Comparison of ENCODE assay signal across 21 cellular contexts in the genomic region with DNA sequence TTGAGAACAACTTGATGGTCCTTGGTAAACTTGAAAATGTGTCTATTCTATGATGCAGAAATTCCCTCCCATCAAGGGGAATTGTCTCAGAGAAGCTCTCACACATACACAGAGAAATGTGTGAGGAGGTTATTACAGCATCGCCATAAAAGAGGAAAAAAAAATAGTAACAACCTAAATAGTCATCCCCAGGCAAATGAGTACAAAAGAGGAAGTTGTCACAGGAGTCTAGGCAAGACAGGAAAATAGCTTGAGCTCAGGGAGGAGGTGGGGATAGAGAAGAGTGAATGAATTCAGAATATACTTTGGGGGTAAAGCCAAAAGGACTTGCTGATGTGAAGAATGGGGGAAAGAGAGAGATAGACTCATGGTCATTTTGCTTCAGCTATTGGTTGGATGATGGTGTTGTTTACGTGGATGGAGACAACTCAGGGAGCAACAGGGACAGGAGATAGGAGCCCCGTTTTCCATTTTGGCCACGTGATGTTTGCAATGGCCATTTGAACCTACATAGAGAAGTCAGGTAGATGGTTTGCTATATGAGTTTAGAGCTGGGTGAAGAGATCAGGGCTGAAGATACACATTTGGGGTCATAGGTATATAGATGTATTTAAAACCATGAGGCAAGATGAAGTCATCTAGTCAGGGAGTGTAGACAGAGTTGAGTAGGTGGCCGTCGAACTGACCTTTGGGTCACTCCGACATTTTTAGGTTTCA. TPM values are rescaled to one million over a fixed set of nuclear protein-coding genes. Genes with fewer than 3 reads are reported as not detected.
"Had no signal": no experiment of that assay in that cellular context is flagged by ENCODE, and none has a peak within 500 bp of the region (broad histone marks: within the 10 kb centered on the region; RNA-seq: fewer than 3 reads in every experiment).

No MANE protein-coding gene starts in this region.

- H3K27ac Mint-ChIP-seq: activated CD8-positive, alpha-beta T cell treated with anti-CD3 and anti-CD28 coated beads for 36 hours; activated naive CD8-positive, alpha-beta T cell treated with anti-CD3 and anti-CD28 coated beads, Interleukin-2, amount 10 ng/mL, durations not matched to agents 7 days and 5 days; endodermal cell; neural progenitor cell had no signal

- H3K4me1 Mint-ChIP-seq: endodermal cell had no signal

- H3K9me3 ChIP-seq: ovary, suprapubic skin, upper lobe of left lung had no signal

- H3K27ac ChIP-seq: neural progenitor cell, ovary, suprapubic skin, VCaP had no signal

- H3K4me3 Mint-ChIP-seq: activated CD8-positive, alpha-beta T cell treated with anti-CD3 and anti-CD28 coated beads for 36 hours; activated naive CD8-positive, alpha-beta T cell treated with anti-CD3 and anti-CD28 coated beads, Interleukin-2, amount 10 ng/mL, durations not matched to agents 7 days and 5 days; endodermal cell; neural progenitor cell had no signal

- DNase-seq: activated CD8-positive, alpha-beta memory T cell treated with anti-CD3 and anti-CD28 coated beads, Interleukin-2, amount 50 U/mL, for 4 hours; activated CD8-positive, alpha-beta T cell treated with anti-CD3 and anti-CD28 coated beads for 36 hours; activated naive CD8-positive, alpha-beta T cell treated with anti-CD3 and anti-CD28 coated beads, Interleukin-2, amount 10 ng/mL, durations not matched to agents 7 days and 5 days; aorta; endodermal cell; erythroblast; left ventricle myocardium superior; ovary; stimulated activated CD4-positive, alpha-beta T cell treated with anti-CD3 and anti-CD28 coated beads, Interleukin-12 subunit alpha, Interleukin-12 subunit beta, amount 100 ng/mL, for 4 hours; stimulated activated CD4-positive, alpha-beta T cell treated with anti-CD3 and anti-CD28 coated beads, Interleukin-2, amount 100 ng/mL, for 48 hours; stimulated activated naive CD8-positive, alpha-beta T cell treated with anti-CD3 and anti-CD28 coated beads, Interleukin-15, Interleukin-2, amounts not matched to agents 100 U/mL and 50 U/mL, for 24 hours; upper lobe of left lung had no signal

- H3K4me1 ChIP-seq: neural progenitor cell, suprapubic skin had no signal

- H3K4me3 ChIP-seq: neural progenitor cell, ovary, suprapubic skin, upper lobe of left lung had no signal

- H3K9me3 Mint-ChIP-seq: activated CD8-positive, alpha-beta T cell treated with anti-CD3 and anti-CD28 coated beads for 36 hours; endodermal cell; neural progenitor cell had no signal

- H3K27me3 ChIP-seq: neural progenitor cell, ovary, upper lobe of left lung had no signal

- H3K36me3 Mint-ChIP-seq: neural progenitor cell had no signal

- H3K36me3 ChIP-seq: neural progenitor cell, ovary, suprapubic skin, upper lobe of left lung had no signal

- ATAC-seq: activated CD8-positive, alpha-beta T cell treated with anti-CD3 and anti-CD28 coated beads for 36 hours; left ventricle myocardium superior; stimulated activated naive CD8-positive, alpha-beta T cell treated with anti-CD3 and anti-CD28 coated beads, Interleukin-15, Interleukin-2, amounts not matched to agents 100 U/mL and 50 U/mL, for 24 hours had no signal

RNA-seq across cellular contexts. Expression of a gene that starts 20.3 kb away (rescaled TPM):
- total RNA-seq: activated CD8-positive, alpha-beta T cell treated with anti-CD3 and anti-CD28 coated beads for 36 hours; activated naive CD8-positive, alpha-beta T cell treated with anti-CD3 and anti-CD28 coated beads, Interleukin-2, amount 10 ng/mL, durations not matched to agents 7 days and 5 days; aorta; bronchial epithelial cell; chondrocyte; dermis microvascular lymphatic vessel endothelial cell; endodermal cell; left ventricle myocardium superior; mesenteric fat pad; myocyte; suprapubic skin; upper lobe of left lung had no signal
- polyA plus RNA-seq: keratinocyte had no signal
